In the genomic region with DNA sequence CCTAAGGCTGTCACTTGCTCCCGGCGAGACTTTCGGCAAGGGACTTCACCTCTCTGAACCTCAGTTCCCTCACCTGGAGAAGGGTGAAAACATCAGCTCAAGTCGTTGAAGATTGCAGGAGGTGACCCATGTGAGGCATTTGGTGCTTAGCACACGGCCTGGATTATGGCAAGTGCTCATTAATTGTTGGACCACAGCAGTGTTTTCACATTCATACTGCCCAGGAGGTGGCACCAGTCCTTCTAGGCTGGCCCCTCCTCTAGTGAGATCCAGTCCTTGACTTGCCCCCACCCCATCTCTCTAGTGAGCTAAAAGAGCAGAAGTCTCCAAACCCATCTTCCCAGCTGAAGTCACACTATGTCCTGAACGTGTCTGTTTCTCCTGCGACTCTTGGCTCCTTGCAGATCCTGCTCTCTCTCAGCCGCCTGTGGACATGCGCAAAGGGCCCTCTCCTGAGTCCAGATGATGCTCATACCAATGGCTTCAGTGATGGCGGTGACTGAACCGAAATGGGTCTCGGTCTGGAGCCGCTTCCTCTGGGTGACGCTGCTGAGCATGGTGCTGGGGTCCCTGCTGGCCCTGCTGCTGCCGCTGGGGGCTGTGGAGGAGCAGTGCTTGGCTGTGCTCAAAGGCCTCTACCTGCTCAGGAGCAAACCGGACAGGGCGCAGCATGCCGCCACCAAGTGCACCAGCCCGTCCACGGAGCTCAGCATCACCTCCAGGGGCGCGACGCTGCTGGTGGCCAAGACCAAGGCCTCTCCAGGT, we compare ENCODE assay signal across 1 cellular context.
TF ChIP-seq lines count a peak whose summit lies in the region.

No MANE protein-coding gene starts in this region.

TF ChIP-seq in GM23338, 12 proteins besides CTCF, POLR2A, EP300 and RAD21:
- TF ChIP-seq EZH2 (IDR thresholded peaks at IDR 0.05; ENCODE audit: low read depth, unreplicated experiment) (no peak), EZH2phosphoT487 (IDR thresholded peaks at IDR 0.05; ENCODE audit: unreplicated experiment) (no peak), ZNF331 (CRISPR knock-in tag; IDR thresholded peaks at IDR 0.05; ENCODE audit: low read depth) (no peak), CREB1 (CRISPR knock-in tag; IDR thresholded peaks at IDR 0.05; ENCODE audit: low read depth) (no peak), ZNF114 (CRISPR knock-in tag; IDR thresholded peaks at IDR 0.05) (no peak), POLR2AphosphoS5 (IDR thresholded peaks at IDR 0.05; ENCODE audit: low read depth) (no peak), JUNB (IDR thresholded peaks at IDR 0.05; ENCODE audit: unreplicated experiment) (no peak), REST (IDR thresholded peaks at IDR 0.05; ENCODE audit: unreplicated experiment) (no peak), NANOG (IDR thresholded peaks at IDR 0.05; ENCODE audit: borderline replicate concordance) (no peak), STAT1 (IDR thresholded peaks at IDR 0.05; ENCODE audit: unreplicated experiment) (no peak)
- TF ChIP-seq, protein P1, sequence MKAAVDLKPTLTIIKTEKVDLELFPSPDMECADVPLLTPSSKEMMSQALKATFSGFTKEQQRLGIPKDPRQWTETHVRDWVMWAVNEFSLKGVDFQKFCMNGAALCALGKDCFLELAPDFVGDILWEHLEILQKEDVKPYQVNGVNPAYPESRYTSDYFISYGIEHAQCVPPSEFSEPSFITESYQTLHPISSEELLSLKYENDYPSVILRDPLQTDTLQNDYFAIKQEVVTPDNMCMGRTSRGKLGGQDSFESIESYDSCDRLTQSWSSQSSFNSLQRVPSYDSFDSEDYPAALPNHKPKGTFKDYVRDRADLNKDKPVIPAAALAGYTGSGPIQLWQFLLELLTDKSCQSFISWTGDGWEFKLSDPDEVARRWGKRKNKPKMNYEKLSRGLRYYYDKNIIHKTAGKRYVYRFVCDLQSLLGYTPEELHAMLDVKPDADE (IDR thresholded peaks at IDR 0.05), result no peak
- TF ChIP-seq, protein P2, sequence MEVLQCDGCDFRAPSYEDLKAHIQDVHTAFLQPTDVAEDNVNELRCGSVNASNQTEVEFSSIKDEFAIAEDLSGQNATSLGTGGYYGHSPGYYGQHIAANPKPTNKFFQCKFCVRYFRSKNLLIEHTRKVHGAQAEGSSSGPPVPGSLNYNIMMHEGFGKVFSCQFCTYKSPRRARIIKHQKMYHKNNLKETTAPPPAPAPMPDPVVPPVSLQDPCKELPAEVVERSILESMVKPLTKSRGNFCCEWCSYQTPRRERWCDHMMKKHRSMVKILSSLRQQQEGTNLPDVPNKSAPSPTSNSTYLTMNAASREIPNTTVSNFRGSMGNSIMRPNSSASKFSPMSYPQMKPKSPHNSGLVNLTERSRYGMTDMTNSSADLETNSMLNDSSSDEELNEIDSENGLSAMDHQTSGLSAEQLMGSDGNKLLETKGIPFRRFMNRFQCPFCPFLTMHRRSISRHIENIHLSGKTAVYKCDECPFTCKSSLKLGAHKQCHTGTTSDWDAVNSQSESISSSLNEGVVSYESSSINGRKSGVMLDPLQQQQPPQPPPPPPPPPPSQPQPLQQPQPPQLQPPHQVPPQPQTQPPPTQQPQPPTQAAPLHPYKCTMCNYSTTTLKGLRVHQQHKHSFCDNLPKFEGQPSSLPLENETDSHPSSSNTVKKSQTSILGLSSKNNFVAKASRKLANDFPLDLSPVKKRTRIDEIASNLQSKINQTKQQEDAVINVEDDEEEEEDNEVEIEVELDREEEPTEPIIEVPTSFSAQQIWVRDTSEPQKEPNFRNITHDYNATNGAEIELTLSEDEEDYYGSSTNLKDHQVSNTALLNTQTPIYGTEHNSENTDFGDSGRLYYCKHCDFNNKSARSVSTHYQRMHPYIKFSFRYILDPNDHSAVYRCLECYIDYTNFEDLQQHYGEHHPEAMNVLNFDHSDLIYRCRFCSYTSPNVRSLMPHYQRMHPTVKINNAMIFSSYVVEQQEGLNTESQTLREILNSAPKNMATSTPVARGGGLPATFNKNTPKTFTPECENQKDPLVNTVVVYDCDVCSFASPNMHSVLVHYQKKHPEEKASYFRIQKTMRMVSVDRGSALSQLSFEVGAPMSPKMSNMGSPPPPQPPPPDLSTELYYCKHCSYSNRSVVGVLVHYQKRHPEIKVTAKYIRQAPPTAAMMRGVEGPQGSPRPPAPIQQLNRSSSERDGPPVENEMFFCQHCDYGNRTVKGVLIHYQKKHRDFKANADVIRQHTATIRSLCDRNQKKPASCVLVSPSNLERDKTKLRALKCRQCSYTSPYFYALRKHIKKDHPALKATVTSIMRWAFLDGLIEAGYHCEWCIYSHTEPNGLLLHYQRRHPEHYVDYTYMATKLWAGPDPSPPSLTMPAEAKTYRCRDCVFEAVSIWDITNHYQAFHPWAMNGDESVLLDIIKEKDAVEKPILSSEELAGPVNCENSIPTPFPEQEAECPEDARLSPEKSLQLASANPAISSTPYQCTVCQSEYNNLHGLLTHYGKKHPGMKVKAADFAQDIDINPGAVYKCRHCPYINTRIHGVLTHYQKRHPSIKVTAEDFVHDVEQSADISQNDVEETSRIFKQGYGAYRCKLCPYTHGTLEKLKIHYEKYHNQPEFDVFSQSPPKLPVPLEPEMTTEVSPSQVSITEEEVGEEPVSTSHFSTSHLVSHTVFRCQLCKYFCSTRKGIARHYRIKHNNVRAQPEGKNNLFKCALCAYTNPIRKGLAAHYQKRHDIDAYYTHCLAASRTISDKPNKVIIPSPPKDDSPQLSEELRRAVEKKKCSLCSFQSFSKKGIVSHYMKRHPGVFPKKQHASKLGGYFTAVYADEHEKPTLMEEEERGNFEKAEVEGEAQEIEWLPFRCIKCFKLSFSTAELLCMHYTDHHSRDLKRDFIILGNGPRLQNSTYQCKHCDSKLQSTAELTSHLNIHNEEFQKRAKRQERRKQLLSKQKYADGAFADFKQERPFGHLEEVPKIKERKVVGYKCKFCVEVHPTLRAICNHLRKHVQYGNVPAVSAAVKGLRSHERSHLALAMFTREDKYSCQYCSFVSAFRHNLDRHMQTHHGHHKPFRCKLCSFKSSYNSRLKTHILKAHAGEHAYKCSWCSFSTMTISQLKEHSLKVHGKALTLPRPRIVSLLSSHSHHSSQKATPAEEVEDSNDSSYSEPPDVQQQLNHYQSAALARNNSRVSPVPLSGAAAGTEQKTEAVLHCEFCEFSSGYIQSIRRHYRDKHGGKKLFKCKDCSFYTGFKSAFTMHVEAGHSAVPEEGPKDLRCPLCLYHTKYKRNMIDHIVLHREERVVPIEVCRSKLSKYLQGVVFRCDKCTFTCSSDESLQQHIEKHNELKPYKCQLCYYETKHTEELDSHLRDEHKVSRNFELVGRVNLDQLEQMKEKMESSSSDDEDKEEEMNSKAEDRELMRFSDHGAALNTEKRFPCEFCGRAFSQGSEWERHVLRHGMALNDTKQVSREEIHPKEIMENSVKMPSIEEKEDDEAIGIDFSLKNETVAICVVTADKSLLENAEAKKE (CRISPR knock-in tag; IDR thresholded peaks at IDR 0.05), result no peak
TF ChIP-seq in GM23338: peak in this region for 0.
